In the genomic region with DNA sequence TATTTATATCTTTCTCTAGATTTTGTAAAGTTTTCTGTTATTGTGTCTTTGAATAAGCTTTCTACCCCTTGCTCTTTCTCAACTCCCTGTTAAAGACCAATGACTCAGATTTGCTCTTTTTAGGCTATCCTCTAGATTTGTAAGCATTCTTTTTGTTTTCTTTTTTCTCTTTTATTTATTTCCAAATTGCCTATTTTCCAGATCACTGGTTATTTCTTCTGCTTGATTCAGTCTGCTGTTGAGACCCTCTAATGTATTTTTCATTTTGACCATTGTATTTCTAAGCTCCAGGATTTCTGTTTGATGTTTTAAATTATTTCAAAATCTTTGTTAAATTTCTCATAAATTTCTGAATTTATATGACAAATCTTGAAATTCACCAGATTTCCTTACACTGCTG, we compare ENCODE assay signal across 23 cellular contexts.
DNase-seq lines count a peak whose midpoint lies in the region; ATAC-seq and TF ChIP-seq lines count a peak whose summit lies in the region.
"Had no signal": no experiment of that assay in that cellular context is flagged by ENCODE, and none has a peak within 500 bp of the region (broad histone marks: within the 10 kb centered on the region; RNA-seq: fewer than 3 reads in every experiment).

No MANE protein-coding gene starts in this region.

- POLR2A ChIA-PET in HCT116 (lab: Charles Lee), result no interaction called here

- H2AFZ ChIP-seq in HCT116 (ENCODE audit: low read depth, low read length, poor library complexity, severe bottlenecking), result no peak overlapping the region
- H2AFZ ChIP-seq: GM23248 had no signal

- peaks cover 3 to 12% of the 10 kb centered on the region in 2 experiments; a peak in 3 of 4 replicates for H3K4me1 ChIP-seq in HCT116 (ENCODE audit: control insufficient read depth in 1 of 2, insufficient read depth in 2 of 2, low read length in 2 of 2)
- H3K4me1 ChIP-seq: BE2C; BLaER1 treated with 17β-estradiol and CSF1 and Interleukin-3, amounts not matched to agents 10 nM and 100 nM had no signal

- no peak overlapping the region for H3K4me2 ChIP-seq in HCT116 (ENCODE audit: low read length)
- H3K4me2 ChIP-seq: BLaER1 treated with 17β-estradiol and CSF1 and Interleukin-3, amounts not matched to agents 10 nM and 100 nM had no signal

- intact Hi-C loops in HCT116 (cut with micrococcal nuclease), result no loop called here

- no peak overlapping the region for H3K9ac ChIP-seq in HCT116 (ENCODE audit: low read length)
- H3K9ac ChIP-seq: BLaER1 treated with 17β-estradiol and CSF1 and Interleukin-3, amounts not matched to agents 10 nM and 100 nM; GM23248 had no signal

- ATAC-seq in HCT116, result no peak
- ATAC-seq: GM12878 had no signal

- CTCF ChIA-PET in HCT116 (lab: Charles Lee), result no interaction called here

- H3K36me3 ChIP-seq in HCT116 (ENCODE audit: control insufficient read depth in 1 of 2, insufficient read depth in 2 of 2, low read length in 2 of 2), result no peaks in the 10 kb centered on the region
- H3K36me3 ChIP-seq: BE2C; BLaER1 treated with 17β-estradiol and CSF1 and Interleukin-3, amounts not matched to agents 10 nM and 100 nM had no signal

- no peaks in the 10 kb centered on the region for H3K9me2 ChIP-seq in HCT116 (ENCODE audit: insufficient read depth)

- no peak for TF ChIP-seq POLR2A in HCT116 (IDR thresholded peaks at IDR 0.05; ENCODE audit: borderline replicate concordance, extremely low read depth, insufficient read depth, insufficient read length)

- BruUV-seq in HCT116 (replicated peaks; lab: Mats Ljungman, UMichigan), result no TSS peak

- peak; percentile 13 for DNase-seq in NCI-H748 (lab: John Stamatoyannopoulos, UW; ENCODE audit: unreplicated experiment)
- DNase-seq in NCI-H748 treated with DMSO at 0.1 percent for 48 hours (lab: John Stamatoyannopoulos, UW), result no peak
- DNase-seq in HCT116 (ENCODE audit: low read depth, low spot score), result no peak
- peak; percentile 3 for DNase-seq in choroid plexus epithelial cell (ENCODE audit: low read depth)
- DNase-seq in myocyte (ENCODE audit: low read depth), result peak; percentile 6
- DNase-seq in NCI-H2081 (lab: John Stamatoyannopoulos, UW), result no peak
- no peak for DNase-seq in SKM-1 (lab: John Stamatoyannopoulos, UW; ENCODE audit: unreplicated experiment)
- no peak for DNase-seq in coronary artery (ENCODE audit: low spot score)
- DNase-seq: AML-193; BE2C; CD4-positive, alpha-beta T cell; CD8-positive, alpha-beta memory T cell; DMS 273 treated with DMSO at 0.1 percent for 48 hours; DMS79; EL; GDM1; GM23248; H7; HCEC 1CT; HFFc6 had no signal

- RAD21 ChIA-PET in HCT116 (lab: Charles Lee; ENCODE audit: low non-redundant PET in 1 of 2, low total read pairs in 2 of 2, uncharacterized antibody in 2 of 2, unreplicated experiment in 2 of 2), result no interaction called here

- H3K27ac ChIP-seq in HCT116 (ENCODE audit: low read depth, low read length), result no peak overlapping the region
- no peak overlapping the region for H3K27ac ChIP-seq in coronary artery
- H3K27ac ChIP-seq: 22Rv1; BLaER1 treated with 17β-estradiol and CSF1 and Interleukin-3, amounts not matched to agents 10 nM and 100 nM; GM23248 had no signal

- TF ChIP-seq RAD21 in HCT116 (IDR thresholded peaks at IDR 0.05; ENCODE audit: low read depth), result no peak

- H3K79me2 ChIP-seq in HCT116 (ENCODE audit: insufficient read depth, low read length), result no peaks in the 10 kb centered on the region

- H3K4me3 ChIP-seq in HCT116 (replicated peaks in 1 of 2; ENCODE audit: low read depth in 1 of 2, low read length in 2 of 2) (no peak overlapping the region), choroid plexus epithelial cell (ENCODE audit: low read depth, low read length) (no peak overlapping the region), coronary artery (no peak overlapping the region)
- H3K4me3 ChIP-seq: BLaER1 treated with 17β-estradiol and CSF1 and Interleukin-3, amounts not matched to agents 10 nM and 100 nM; GM12878; GM23248 had no signal

- no peaks in the 10 kb centered on the region for H4K20me1 ChIP-seq in HCT116 (ENCODE audit: insufficient read depth)
- H4K20me1 ChIP-seq: BLaER1 treated with 17β-estradiol and CSF1 and Interleukin-3, amounts not matched to agents 10 nM and 100 nM had no signal

- peaks cover 0 to 4% of the 10 kb centered on the region in 2 experiments; a peak in 1 of 4 replicates for H3K9me3 ChIP-seq in HCT116 (ENCODE audit: control insufficient read depth in 1 of 2, insufficient read depth in 1 of 2, low read depth in 1 of 2, low read length in 2 of 2)
- H3K9me3 ChIP-seq: BE2C had no signal

- H3K27me3 ChIP-seq in HCT116 (ENCODE audit: insufficient read depth, low read length), result no peaks in the 10 kb centered on the region
- H3K27me3 ChIP-seq: BE2C; BLaER1 treated with 17β-estradiol and CSF1 and Interleukin-3, amounts not matched to agents 10 nM and 100 nM had no signal

- TF ChIP-seq CTCF in HCT116 (IDR thresholded peaks at IDR 0.05 in 2 of 3, conservative IDR thresholded peaks at IDR 0.05 in 1 of 3; ENCODE audit: borderline replicate concordance in 1 of 3, insufficient read depth in 1 of 3, low read depth in 2 of 3, low read length in 2 of 3) (no peak), choroid plexus epithelial cell (conservative IDR thresholded peaks at IDR 0.05; ENCODE audit: low read depth, low read length) (no peak), coronary artery (IDR thresholded peaks at IDR 0.05) (no peak)

TF ChIP-seq in HCT116, 20 proteins besides CTCF, POLR2A, EP300 and RAD21:
- TF ChIP-seq CBX3 (IDR thresholded peaks at IDR 0.05; ENCODE audit: low read depth) (0 out of 2 replicates have a peak, but pooled peaks have one; percentile 28), JUND (IDR thresholded peaks at IDR 0.05) (no peak), ZNF274 (IDR thresholded peaks at IDR 0.05; ENCODE audit: low read depth, low read length) (no peak)
- TF ChIP-seq, protein P1, sequence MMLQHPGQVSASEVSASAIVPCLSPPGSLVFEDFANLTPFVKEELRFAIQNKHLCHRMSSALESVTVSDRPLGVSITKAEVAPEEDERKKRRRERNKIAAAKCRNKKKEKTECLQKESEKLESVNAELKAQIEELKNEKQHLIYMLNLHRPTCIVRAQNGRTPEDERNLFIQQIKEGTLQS (IDR thresholded peaks at IDR 0.05), result no peak

Comparison
In these comparisons a context has a peak if more than half of its experiments do, and no peak if none do; other contexts are left out.
1. DNase-seq: peak in NCI-H748 (single experiment), choroid plexus epithelial cell (single experiment) and myocyte (single experiment); none in NCI-H748 treated with DMSO at 0.1 percent for 48 hours (single experiment), HCT116 (single experiment), NCI-H2081 (0 of 2), SKM-1 (single experiment) and coronary artery (single experiment).